Comparison of ENCODE assay signal across 1 cellular context in genomic region chr19:18450934-18451836, GRCh38.
A peak's percentile ranks its signal among the peaks of the same experiment; 100 is the strongest.
TF ChIP-seq lines count a peak whose summit lies in the region.

No MANE protein-coding gene starts in this region.

TF ChIP-seq in HepG2, 621 proteins besides CTCF, POLR2A, EP300 and RAD21 (continued from another document and continues in another):
- TF ChIP-seq HOMEZ (CRISPR knock-in tag; IDR thresholded peaks at IDR 0.05; ENCODE audit: low read depth) (0 out of 2 replicates have a peak, but pooled peaks have one; percentile 37), ARNT2 (CRISPR knock-in tag; IDR thresholded peaks at IDR 0.05; ENCODE audit: low read depth) (peak; percentile 46; the same call in 1 of the 2 replicates), ZFX (CRISPR knock-in tag; IDR thresholded peaks at IDR 0.05; ENCODE audit: low read depth) (peak; percentile 62), LCORL (IDR thresholded peaks at IDR 0.05) (no peak), LCORL (CRISPR knock-in tag; IDR thresholded peaks at IDR 0.05) (no peak), HMGXB4 (CRISPR knock-in tag; IDR thresholded peaks at IDR 0.05; ENCODE audit: borderline replicate concordance in 1 of 2, low read depth in 1 of 2) (peak; percentile 59 to 71; a peak in 2 of 4 replicates), ARNTL (CRISPR knock-in tag; IDR thresholded peaks at IDR 0.05) (no peak), CENPT (CRISPR knock-in tag; IDR thresholded peaks at IDR 0.05; ENCODE audit: low read depth) (no peak), NONO (IDR thresholded peaks at IDR 0.05) (no peak), NONO (CRISPR knock-in tag; conservative IDR thresholded peaks at IDR 0.05) (peak; percentile 50; the same call in 1 of the 2 replicates), GABPB1 (CRISPR knock-in tag; IDR thresholded peaks at IDR 0.05) (peak; percentile 66), ZNF34 (CRISPR knock-in tag; IDR thresholded peaks at IDR 0.05; ENCODE audit: borderline replicate concordance) (peak; percentile 68; the same call in 1 of the 2 replicates), NR1H2 (CRISPR knock-in tag; IDR thresholded peaks at IDR 0.05; ENCODE audit: borderline replicate concordance, low read depth) (no peak), MTA1 (CRISPR knock-in tag; IDR thresholded peaks at IDR 0.05; ENCODE audit: borderline replicate concordance) (peak; percentile 56; the same call in 1 of the 2 replicates), NFAT5 (CRISPR knock-in tag; IDR thresholded peaks at IDR 0.05) (no peak), ZNF766 (CRISPR knock-in tag; IDR thresholded peaks at IDR 0.05; ENCODE audit: borderline replicate concordance) (no peak), ZNF143 (CRISPR knock-in tag; IDR thresholded peaks at IDR 0.05) (peak; percentile 67), ZNF614 (CRISPR knock-in tag; IDR thresholded peaks at IDR 0.05; ENCODE audit: borderline replicate concordance) (peak; percentile 62; the same call in 1 of the 2 replicates), MTF2 (CRISPR knock-in tag; IDR thresholded peaks at IDR 0.05; ENCODE audit: borderline replicate concordance) (no peak), HOXA3 (CRISPR knock-in tag; IDR thresholded peaks at IDR 0.05) (peak; percentile 38; the same call in 1 of the 2 replicates), NKX3-1 (CRISPR knock-in tag; IDR thresholded peaks at IDR 0.05) (no peak), NCOA2 (CRISPR knock-in tag; IDR thresholded peaks at IDR 0.05) (0 out of 2 replicates have a peak, but pooled peaks have one; percentile 13), KDM3A (CRISPR knock-in tag; IDR thresholded peaks at IDR 0.05; ENCODE audit: low read depth) (peak; percentile 89), ZNF687 (CRISPR knock-in tag; IDR thresholded peaks at IDR 0.05) (peak; percentile 87), ZNF572 (CRISPR knock-in tag; IDR thresholded peaks at IDR 0.05) (no peak), CBX2 (IDR thresholded peaks at IDR 0.05; ENCODE audit: low read depth, low read length) (no peak), CBX2 (CRISPR knock-in tag; IDR thresholded peaks at IDR 0.05; ENCODE audit: low read depth) (no peak), MTERF4 (CRISPR knock-in tag; IDR thresholded peaks at IDR 0.05) (no peak), PAX8 (CRISPR knock-in tag; IDR thresholded peaks at IDR 0.05; ENCODE audit: borderline replicate concordance) (no peak), ZFP91 (CRISPR knock-in tag; IDR thresholded peaks at IDR 0.05; ENCODE audit: borderline replicate concordance) (0 out of 2 replicates have a peak, but pooled peaks have one; percentile 30), MIXL1 (CRISPR knock-in tag; IDR thresholded peaks at IDR 0.05) (0 out of 2 replicates have a peak, but pooled peaks have one; percentile 14), ZSCAN25 (CRISPR knock-in tag; IDR thresholded peaks at IDR 0.05) (peak; percentile 94), ZNF652 (CRISPR knock-in tag; IDR thresholded peaks at IDR 0.05; ENCODE audit: borderline replicate concordance, low read depth) (no peak), YY1 (IDR thresholded peaks at IDR 0.05; ENCODE audit: insufficient read depth, insufficient replicate concordance, low read depth, low read length) (peak; percentile 52), CBFB (CRISPR knock-in tag; IDR thresholded peaks at IDR 0.05) (no peak), ZNF362 (CRISPR knock-in tag; IDR thresholded peaks at IDR 0.05; ENCODE audit: borderline replicate concordance) (no peak; the same call in 1 of the 2 replicates), ZNF292 (CRISPR knock-in tag; IDR thresholded peaks at IDR 0.05; ENCODE audit: borderline replicate concordance, low read depth) (no peak), PHF21A (CRISPR knock-in tag; IDR thresholded peaks at IDR 0.05) (0 out of 2 replicates have a peak, but pooled peaks have one; percentile 28), TARDBP (CRISPR knock-in tag; IDR thresholded peaks at IDR 0.05) (peak; percentile 37; the same call in 1 of the 2 replicates), ELF3 (CRISPR knock-in tag; IDR thresholded peaks at IDR 0.05) (0 out of 2 replicates have a peak, but pooled peaks have one; percentile 32), YEATS2 (CRISPR knock-in tag; IDR thresholded peaks at IDR 0.05; ENCODE audit: borderline replicate concordance) (peak; percentile 59; the same call in 1 of the 2 replicates), ATF2 (CRISPR knock-in tag; IDR thresholded peaks at IDR 0.05) (0 out of 2 replicates have a peak, but pooled peaks have one; percentile 21), IRF2 (CRISPR knock-in tag; IDR thresholded peaks at IDR 0.05) (peak; percentile 59; the same call in 1 of the 2 replicates), ZNF598 (CRISPR knock-in tag; IDR thresholded peaks at IDR 0.05; ENCODE audit: borderline replicate concordance) (peak; percentile 89; the same call in 1 of the 2 replicates)
